ENCODE assay signal across 8 cellular contexts in the genomic region with DNA sequence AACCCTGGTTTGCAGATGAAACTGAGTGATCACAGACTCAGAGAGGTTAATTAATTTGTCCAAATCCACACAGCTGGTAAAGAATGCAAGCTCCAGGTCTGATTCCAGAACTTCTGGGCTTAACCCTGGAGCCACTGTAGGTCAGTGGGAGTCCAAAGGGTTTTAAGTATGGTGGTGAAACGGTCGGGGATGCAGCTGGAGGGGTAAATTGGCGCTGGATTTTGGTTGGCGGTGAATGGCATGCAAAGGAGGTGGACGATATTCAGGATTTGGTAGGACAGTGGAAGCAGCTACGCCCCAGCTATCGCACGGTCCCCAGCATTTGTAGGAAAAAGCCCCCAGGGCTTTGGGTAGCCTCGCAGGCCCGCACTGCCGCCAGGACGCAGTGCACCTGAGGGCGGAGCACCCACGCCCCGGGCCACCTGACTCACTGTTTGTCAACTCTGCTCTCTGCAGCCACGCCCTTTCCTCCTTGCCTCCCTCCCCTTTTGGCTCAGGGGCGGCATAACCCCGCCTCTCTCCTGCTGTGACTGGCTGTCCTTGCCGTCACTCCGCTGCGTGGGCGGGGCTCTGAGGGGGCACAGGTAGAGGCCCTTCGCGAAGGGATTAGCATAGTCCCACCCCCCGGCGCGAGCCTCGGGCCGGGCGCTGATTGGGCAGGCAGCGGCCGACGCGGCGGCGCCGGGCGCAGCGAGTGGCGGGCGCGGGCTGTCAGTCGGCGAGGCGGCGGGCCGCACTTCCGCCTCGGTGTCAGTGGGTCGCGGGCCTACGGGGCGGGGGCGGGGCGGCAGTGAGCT. TPM values are rescaled to one million over a fixed set of nuclear protein-coding genes. Genes with fewer than 3 reads are reported as not detected.
DNase-seq lines count a peak whose midpoint lies in the region; ATAC-seq and TF ChIP-seq lines count a peak whose summit lies in the region.

A gene (plus strand): TSS at position 750 of the 797 bp plus-strand sequence. CDS start 17,664 bp downstream, outside the sequence.

- ATAC-seq in HG03196 (IDR thresholded peaks at IDR 0.05; ENCODE audit: unreplicated experiment) (peak; percentile 98), activated B cell treated with CpG ODN at 0.5 μM for 24 hours (ENCODE audit: low read depth) (peak; percentile 98)

- no peak for TF ChIP-seq CTCF in AG04450 (IDR thresholded peaks at IDR 0.05; ENCODE audit: low read depth, low read length)
- TF ChIP-seq CTCF in activated B cell treated with CpG ODN at 0.5 μM for 24 hours (IDR thresholded peaks at IDR 0.05) = no peak

- in situ Hi-C loops in GM18951 (cut with MboI; ENCODE audit: low sequenced_read_pairs, unreplicated experiment) = no loop called here

- peaks cover 6% of the 10 kb centered on the region for H3K27me3 ChIP-seq in AG04450 (ENCODE audit: control insufficient read depth, insufficient read depth, low read length)

- H3K4me1 Mint-ChIP-seq in activated B cell treated with CpG ODN at 0.5 μM for 24 hours (peaks cover 34% of the 10 kb centered on the region), immature natural killer cell (peaks cover 44 to 46% of the 10 kb centered on the region in 2 donors)

- H3K4me3 Mint-ChIP-seq in activated B cell treated with CpG ODN at 0.5 μM for 24 hours = peak within 1 kb of the TSS; percentile 81
- H3K4me3 Mint-ChIP-seq in immature natural killer cell = peak within 1 kb of the TSS; percentile 88 to 89 (median 89)

- H3K36me3 Mint-ChIP-seq in activated B cell treated with CpG ODN at 0.5 μM for 24 hours (ENCODE audit: low read depth) = peaks cover 17% of the 10 kb centered on the region
- peaks cover 0 to 4% (median 0%) of the 10 kb centered on the region in 3 donors for H3K36me3 Mint-ChIP-seq in immature natural killer cell

- H3K27ac Mint-ChIP-seq in activated B cell treated with CpG ODN at 0.5 μM for 24 hours = peak within 1 kb of the TSS; percentile 89
- peak within 1 kb of the TSS; percentile 87 to 93 (median 90) for H3K27ac Mint-ChIP-seq in immature natural killer cell

- CTCF ChIA-PET in AG04450 (lab: Charles Lee) (interaction anchor here (0.9 kb wide), 1 partner anchor 23 kb away, joined by 3 read pairs; no protein-coding TSS in a partner anchor), activated B cell treated with CpG ODN at 0.5 μM for 24 hours (lab: Charles Lee) (no interaction called here)

- no peak within 1 kb of the TSS for H3K27ac ChIP-seq in AG04450 (ENCODE audit: low read depth, low read length)
- peak within 1 kb of the TSS; percentile 52 for H3K27ac ChIP-seq in caudate nucleus (ENCODE audit: low read depth, low read length)

- DNase-seq in AG04450 (ENCODE audit: low read depth, low spot score) (peak; percentile 91), NCI-H345 (lab: John Stamatoyannopoulos, UW) (peak; percentile 100), activated B cell treated with CpG ODN at 0.5 μM for 24 hours (peak; percentile 100), caudate nucleus (lab: John Stamatoyannopoulos, UW) (peak; percentile 83 to 100 (median 99)), immature natural killer cell (peak; percentile 100)
- DNase-seq in stimulated activated CD4-positive, alpha-beta T cell treated with anti-CD3 and anti-CD28 coated beads, Interleukin-12 subunit alpha, Interleukin-12 subunit beta, amount 100 ng/mL, for 24 hours (ENCODE audit: low read depth in 2 of 2) = peak; percentile 99 to 100

- TF ChIP-seq POLR2A in GM18951 (IDR thresholded peaks at IDR 0.05; ENCODE audit: extremely low read depth, insufficient read depth, insufficient read length) = peak; percentile 54

- intact Hi-C loops in activated B cell treated with CpG ODN at 0.5 μM for 24 hours (cut with micrococcal nuclease) = loop anchor here (1.0 to 5.0 kb wide), 9 partner anchors 18 to 556 kb away; a partner anchor contains a TSS

- H3K27me3 Mint-ChIP-seq in activated B cell treated with CpG ODN at 0.5 μM for 24 hours = no peaks in the 10 kb centered on the region
- H3K27me3 Mint-ChIP-seq in immature natural killer cell (ENCODE audit: low read depth in 3 of 3) = peaks cover 0 to 2% (median 2%) of the 10 kb centered on the region in 3 donors

- POLR2A ChIA-PET in AG04450 (lab: Yijun Ruan, JAX) = no interaction called here
- POLR2A ChIA-PET in activated B cell treated with CpG ODN at 0.5 μM for 24 hours (lab: Charles Lee) = interaction anchor here (0.6 to 0.8 kb wide), 2 partner anchors 36 to 53 kb away, joined by 3 to 4 read pairs; no protein-coding TSS in a partner anchor

- no peaks in the 10 kb centered on the region; the same call in none of the 2 replicates for H3K9me3 ChIP-seq in AG04450 (ENCODE audit: control insufficient read depth, insufficient read depth, low read length)

- H3K9me3 Mint-ChIP-seq in activated B cell treated with CpG ODN at 0.5 μM for 24 hours (no peaks in the 10 kb centered on the region), immature natural killer cell (no peaks in the 10 kb centered on the region)

- H3K4me3 ChIP-seq in AG04450 (ENCODE audit: low read depth, low read length) = peak within 1 kb of the TSS; percentile 90

RNA-seq across cellular contexts. Expression of the gene that starts here (rescaled TPM):
- polyA plus RNA-seq in AG04450 (2011; rRNA removed) (18.0 and 18.5 TPM in 2 replicates), immature natural killer cell (10 to 100 TPM; 17.9 to 45.2 (median 24.5) TPM)
- polyA minus RNA-seq in AG04450 (2011; rRNA and poly(A)+ RNA removed) = 24.2 and 26.2 TPM in 2 replicates
- 40.3 and 43.0 TPM in 2 replicates for total RNA-seq in activated B cell treated with CpG ODN at 0.5 μM for 24 hours
